In the genomic region with DNA sequence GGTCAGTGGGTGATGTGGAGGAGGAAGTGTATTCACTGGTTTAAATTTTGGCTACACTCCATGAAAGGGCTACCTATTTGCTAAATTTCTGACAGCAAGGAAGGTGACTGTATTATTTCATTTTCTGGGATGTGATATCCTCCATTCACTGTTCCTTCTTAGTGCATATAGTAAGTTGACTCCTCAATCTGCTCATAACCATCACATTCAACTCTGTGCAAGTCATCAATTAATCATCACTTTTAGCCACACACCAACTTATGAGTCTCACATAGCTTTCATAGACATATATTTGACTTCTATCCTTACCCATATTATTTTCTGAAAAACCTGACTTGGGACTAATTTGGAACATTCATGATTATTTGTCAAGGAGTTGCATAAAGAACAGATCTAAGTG, we compare ENCODE assay signal across 22 cellular contexts. TPM values are rescaled to one million over a fixed set of nuclear protein-coding genes. Genes with fewer than 3 reads are reported as not detected.
"Had no signal": no experiment of that assay in that cellular context is flagged by ENCODE, and none has a peak within 500 bp of the region (broad histone marks: within the 10 kb centered on the region; RNA-seq: fewer than 3 reads in every experiment).

No MANE protein-coding gene starts in this region.

- H3K4me3 Mint-ChIP-seq: activated CD4-positive, alpha-beta memory T cell treated with anti-CD3 and anti-CD28 coated beads, Interleukin-2, amount 10 ng/mL, durations not matched to agents 7 days and 5 days; activated naive CD8-positive, alpha-beta T cell treated with anti-CD3 and anti-CD28 coated beads, Interleukin-2, amount 10 ng/mL, durations not matched to agents 7 days and 5 days; activated T-helper 17 cell treated with anti-CD3 and anti-CD28 coated beads, Interleukin-2, amount 50 U/mL, for 72 hours; naive B cell; neural progenitor cell; stimulated activated memory B cell treated with anti-CD40 and anti-IgM and Interleukin-4, amounts not matched to agents 10 μg/mL and 1 μg/mL and 100 μg/mL, for 72 hours had no signal

- DNase-seq: activated CD4-positive, alpha-beta memory T cell treated with anti-CD3 and anti-CD28 coated beads, Interleukin-2, amount 10 ng/mL, durations not matched to agents 7 days and 5 days; activated CD4-positive, alpha-beta T cell treated with anti-CD3 and anti-CD28 coated beads for 48 hours; activated naive CD4-positive, alpha-beta T cell; activated naive CD8-positive, alpha-beta T cell treated with anti-CD3 and anti-CD28 coated beads, Interleukin-2, amount 10 ng/mL, durations not matched to agents 7 days and 5 days; activated T-cell treated with anti-CD3 and anti-CD28 coated beads, Interleukin-2, amount 50 U/mL, for 1 hour; amygdala; body of pancreas; central memory CD4-positive, alpha-beta T cell; colonic mucosa; erythroblast; heart left ventricle; left ventricle myocardium inferior; naive B cell; pancreas; stimulated activated CD4-positive, alpha-beta T cell treated with anti-CD3 and anti-CD28 coated beads, Interleukin-4, amount 100 ng/mL, for 4 hours; thyroid gland had no signal

- H3K9me3 ChIP-seq: body of pancreas, colonic mucosa, gastroesophageal sphincter, heart left ventricle, left ventricle myocardium inferior, pancreas, thyroid gland had no signal

- H3K4me1 ChIP-seq: body of pancreas, colonic mucosa, gastroesophageal sphincter, heart left ventricle, left ventricle myocardium inferior, neural progenitor cell, pancreas, thyroid gland had no signal

- H3K36me3 Mint-ChIP-seq: naive B cell had no signal

- H3K9me3 Mint-ChIP-seq: activated CD4-positive, alpha-beta memory T cell treated with anti-CD3 and anti-CD28 coated beads, Interleukin-2, amount 10 ng/mL, durations not matched to agents 7 days and 5 days; activated naive CD8-positive, alpha-beta T cell treated with anti-CD3 and anti-CD28 coated beads, Interleukin-2, amount 10 ng/mL, durations not matched to agents 7 days and 5 days; activated T-helper 17 cell treated with anti-CD3 and anti-CD28 coated beads, Interleukin-2, amount 50 U/mL, for 72 hours; naive B cell; neural progenitor cell; stimulated activated memory B cell treated with anti-CD40 and anti-IgM and Interleukin-4, amounts not matched to agents 10 μg/mL and 1 μg/mL and 100 μg/mL, for 72 hours had no signal

- H3K9ac ChIP-seq: neural progenitor cell had no signal

- FAIRE-seq: pancreas had no signal

- H3K4me3 ChIP-seq: body of pancreas, colonic mucosa, gastroesophageal sphincter, heart left ventricle, left ventricle myocardium inferior, neural progenitor cell, pancreas, thyroid gland had no signal

- H2AFZ ChIP-seq: neural progenitor cell had no signal

- H3K27me3 ChIP-seq: body of pancreas, colonic mucosa, gastroesophageal sphincter, heart left ventricle, neural progenitor cell, pancreas, thyroid gland had no signal

- ATAC-seq: activated T-helper 17 cell treated with anti-CD3 and anti-CD28 coated beads, Interleukin-2, amount 50 U/mL, for 72 hours; body of pancreas; gastroesophageal sphincter; heart left ventricle; pancreas; sciatic nerve; stimulated activated memory B cell treated with anti-CD40 and anti-IgM and Interleukin-4, amounts not matched to agents 10 μg/mL and 1 μg/mL and 100 μg/mL, for 72 hours had no signal

- H3K4me1 Mint-ChIP-seq: activated CD4-positive, alpha-beta memory T cell treated with anti-CD3 and anti-CD28 coated beads, Interleukin-2, amount 10 ng/mL, durations not matched to agents 7 days and 5 days; activated naive CD8-positive, alpha-beta T cell treated with anti-CD3 and anti-CD28 coated beads, Interleukin-2, amount 10 ng/mL, durations not matched to agents 7 days and 5 days; activated T-helper 17 cell treated with anti-CD3 and anti-CD28 coated beads, Interleukin-2, amount 50 U/mL, for 72 hours; naive B cell; stimulated activated memory B cell treated with anti-CD40 and anti-IgM and Interleukin-4, amounts not matched to agents 10 μg/mL and 1 μg/mL and 100 μg/mL, for 72 hours had no signal

- H3K36me3 ChIP-seq: colonic mucosa, pancreas, thyroid gland had no signal

- H3K27ac ChIP-seq: body of pancreas, colonic mucosa, gastroesophageal sphincter, heart left ventricle, left ventricle myocardium inferior, neural progenitor cell, pancreas, thyroid gland had no signal

- H3K4me2 ChIP-seq: neural progenitor cell had no signal

- H3K27ac Mint-ChIP-seq: activated CD4-positive, alpha-beta memory T cell treated with anti-CD3 and anti-CD28 coated beads, Interleukin-2, amount 10 ng/mL, durations not matched to agents 7 days and 5 days; activated naive CD8-positive, alpha-beta T cell treated with anti-CD3 and anti-CD28 coated beads, Interleukin-2, amount 10 ng/mL, durations not matched to agents 7 days and 5 days; activated T-helper 17 cell treated with anti-CD3 and anti-CD28 coated beads, Interleukin-2, amount 50 U/mL, for 72 hours; neural progenitor cell; stimulated activated memory B cell treated with anti-CD40 and anti-IgM and Interleukin-4, amounts not matched to agents 10 μg/mL and 1 μg/mL and 100 μg/mL, for 72 hours had no signal

- H3K27me3 Mint-ChIP-seq: activated CD4-positive, alpha-beta memory T cell treated with anti-CD3 and anti-CD28 coated beads, Interleukin-2, amount 10 ng/mL, durations not matched to agents 7 days and 5 days; activated naive CD8-positive, alpha-beta T cell treated with anti-CD3 and anti-CD28 coated beads, Interleukin-2, amount 10 ng/mL, durations not matched to agents 7 days and 5 days; activated T-helper 17 cell treated with anti-CD3 and anti-CD28 coated beads, Interleukin-2, amount 50 U/mL, for 72 hours; naive B cell; stimulated activated memory B cell treated with anti-CD40 and anti-IgM and Interleukin-4, amounts not matched to agents 10 μg/mL and 1 μg/mL and 100 μg/mL, for 72 hours had no signal

RNA-seq across cellular contexts. Expression of a gene that starts 16.9 kb away (rescaled TPM):
- total RNA-seq: activated CD4-positive, alpha-beta memory T cell treated with anti-CD3 and anti-CD28 coated beads, Interleukin-2, amount 10 ng/mL, durations not matched to agents 7 days and 5 days; activated T-helper 17 cell treated with anti-CD3 and anti-CD28 coated beads, Interleukin-2, amount 50 U/mL, for 72 hours; T-helper 2 cell treated with Interferon-gamma antibody and Interleukin-4, amounts not matched to agents 100 ng/mL and 5 ng/mL, for 36 hours had no signal
